ENCODE assay signal across 8 cellular contexts in the genomic region with DNA sequence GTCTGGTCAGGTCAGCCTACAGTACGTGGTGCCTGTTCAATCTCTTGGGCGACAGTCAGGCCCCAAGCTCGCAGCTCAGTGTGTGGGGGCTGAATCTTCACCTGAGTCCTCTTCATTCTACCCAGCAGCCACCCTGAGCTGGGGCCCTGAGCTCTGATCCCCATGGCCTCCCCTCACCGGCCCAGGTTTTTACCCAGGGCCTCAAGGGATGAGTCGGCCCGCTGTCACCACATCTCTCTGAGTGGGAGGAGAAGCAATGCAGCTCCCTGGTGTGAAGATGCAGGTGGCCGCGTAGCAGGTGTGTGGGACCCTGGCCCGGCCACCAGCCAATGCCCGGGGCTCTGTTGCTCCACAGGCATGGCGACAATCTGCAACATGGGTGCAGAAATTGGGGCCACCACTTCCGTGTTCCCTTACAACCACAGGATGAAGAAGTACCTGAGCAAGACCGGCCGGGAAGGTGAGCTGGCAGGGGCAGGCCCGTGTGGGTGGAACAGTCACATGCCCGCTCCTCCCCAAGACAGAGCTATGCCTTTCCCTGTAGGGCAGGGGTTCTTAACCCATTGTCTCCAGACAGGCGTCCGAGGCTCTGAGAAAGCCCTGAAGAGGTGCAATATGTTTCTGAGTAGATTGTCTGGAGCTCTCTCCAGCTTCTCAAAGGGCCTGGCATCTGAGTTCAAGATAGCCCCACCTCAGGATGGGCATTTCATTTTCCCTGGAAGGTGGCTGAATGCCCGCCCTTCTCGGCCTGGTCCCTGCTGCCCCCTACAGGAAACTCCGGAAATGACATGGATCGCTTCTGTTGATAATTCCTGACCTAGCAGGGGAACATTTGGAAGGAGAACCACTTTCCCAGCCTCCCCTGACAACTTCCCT. TPM values are rescaled to one million over a fixed set of nuclear protein-coding genes. Genes with fewer than 3 reads are reported as not detected.
DNase-seq lines count a peak whose midpoint lies in the region; ATAC-seq and TF ChIP-seq lines count a peak whose summit lies in the region.

No MANE protein-coding gene starts in this region.

- peak; percentile 85 for DNase-seq in D341Med (ENCODE audit: low spot score)
- DNase-seq in T follicular helper cell (ENCODE audit: low read depth) = peak; percentile 14
- DNase-seq in coronary artery (ENCODE audit: low spot score) = no peak
- peak; percentile 78 for DNase-seq in left lobe of liver (ENCODE audit: low spot score)
- peak; percentile 69 for DNase-seq in stimulated activated CD8-positive, alpha-beta memory T cell treated with anti-CD3 and anti-CD28 coated beads, Interleukin-4, amount 100 ng/mL, for 48 hours
- no peak for DNase-seq in NCI-H774 (lab: John Stamatoyannopoulos, UW)

- H3K4me3 ChIP-seq in HUES64 (ENCODE audit: low read length) (no peak overlapping the region), coronary artery (no peak overlapping the region)

- H3K27me3 ChIP-seq in HUES64 (ENCODE audit: insufficient read depth, low read length) = no peaks in the 10 kb centered on the region

- no peak overlapping the region for H3K9ac ChIP-seq in HUES64 (ENCODE audit: low read depth, low read length)

- ATAC-seq in left lobe of liver (peak; percentile 83), GM18858 (IDR thresholded peaks at IDR 0.05; ENCODE audit: unreplicated experiment) (no peak)

- H3K4me1 ChIP-seq in HUES64 (ENCODE audit: insufficient read depth, low read length) = peaks cover 11% of the 10 kb centered on the region

- peak; percentile 74 for TF ChIP-seq CTCF in coronary artery (IDR thresholded peaks at IDR 0.05)

- H3K9me3 ChIP-seq in HUES64 (ENCODE audit: insufficient read depth, low read depth, low read length) = no peaks in the 10 kb centered on the region

- 68% methylated on average over 22 of the region's 22 CpGs for WGBS in HUES64

- H3K36me3 ChIP-seq in HUES64 (ENCODE audit: insufficient read depth, low read length) = peaks cover 46% of the 10 kb centered on the region

- peak overlapping the region; percentile 41; the same call in 1 of the 2 replicates for H3K27ac ChIP-seq in HUES64 (ENCODE audit: low read depth, low read length)
- H3K27ac ChIP-seq in coronary artery = peak overlapping the region; percentile 55 to 69

RNA-seq across cellular contexts. Expression of gene POLR3H, which starts 26.9 kb away (rescaled TPM):
- 25.8 TPM for polyA plus RNA-seq in HUES64 (2013, experiment 1 of 2)
- polyA plus RNA-seq in HUES64 (2013, experiment 2 of 2) = 21.9 TPM
- total RNA-seq in left lobe of liver = 22.5 TPM

RNA-seq across cellular contexts. Expression of gene CSDC2, which starts 43.4 kb away (rescaled TPM):
- 0.85 TPM for polyA plus RNA-seq in HUES64 (2013, experiment 1 of 2)
- 0.63 TPM for polyA plus RNA-seq in HUES64 (2013, experiment 2 of 2)
- total RNA-seq in left lobe of liver = 0.88 TPM

RNA-seq across cellular contexts. Expression of gene ACO2, which starts 48.5 kb away (rescaled TPM):
- 49.8 TPM for polyA plus RNA-seq in HUES64 (2013, experiment 1 of 2)
- polyA plus RNA-seq in HUES64 (2013, experiment 2 of 2) = 54.2 TPM
- 71.8 TPM for total RNA-seq in left lobe of liver

RNA-seq across cellular contexts. Expression of gene PHF5A, which starts 48.9 kb away (rescaled TPM):
- polyA plus RNA-seq in HUES64 (2013, experiment 1 of 2) = 105 TPM
- 101 TPM for polyA plus RNA-seq in HUES64 (2013, experiment 2 of 2)
- total RNA-seq in left lobe of liver = 14.6 TPM

Comparison
In these comparisons a context has a peak if more than half of its experiments do, and no peak if none do; other contexts are left out.
1. DNase-seq: peak in D341Med (single experiment), T follicular helper cell (single experiment), left lobe of liver (single experiment) and stimulated activated CD8-positive, alpha-beta memory T cell treated with anti-CD3 and anti-CD28 coated beads, Interleukin-4, amount 100 ng/mL, for 48 hours (single experiment); none in coronary artery (single experiment) and NCI-H774 (single experiment).